In the genomic region with DNA sequence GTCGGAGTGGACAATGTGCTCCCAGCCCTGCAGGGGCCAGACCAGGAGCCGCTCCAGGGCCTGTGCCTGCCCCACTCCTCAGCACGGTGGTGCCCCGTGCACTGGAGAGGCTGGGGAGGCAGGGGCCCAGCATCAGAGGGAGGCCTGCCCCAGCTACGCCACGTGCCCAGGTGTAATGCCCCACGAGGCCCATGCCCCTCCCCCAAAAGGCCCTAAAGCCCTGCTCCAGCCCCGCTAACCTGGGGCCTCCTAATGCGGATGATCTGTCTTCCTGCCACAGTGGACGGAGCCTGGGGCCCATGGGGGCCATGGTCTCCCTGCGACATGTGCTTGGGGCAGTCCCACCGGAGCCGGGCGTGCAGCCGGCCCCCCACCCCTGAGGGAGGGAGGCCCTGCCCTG, we compare ENCODE assay signal across 20 cellular contexts. TPM values are rescaled to one million over a fixed set of nuclear protein-coding genes. Genes with fewer than 3 reads are reported as not detected.
DNase-seq lines count a peak whose midpoint lies in the region; ATAC-seq lines count a peak whose summit lies in the region.
"Had no signal": no experiment of that assay in that cellular context is flagged by ENCODE, and none has a peak within 500 bp of the region (broad histone marks: within the 10 kb centered on the region; RNA-seq: fewer than 3 reads in every experiment).

No MANE protein-coding gene starts in this region.

- H3K27ac Mint-ChIP-seq in stimulated activated naive CD8-positive, alpha-beta T cell treated with anti-CD3 and anti-CD28 coated beads, Interleukin-15, amount 100 ng/mL, for 72 hours = no peak overlapping the region
- H3K27ac Mint-ChIP-seq: B cell, GM23338, HFFc6 had no signal

- peaks cover 15% of the 10 kb centered on the region for H3K4me1 Mint-ChIP-seq in stimulated activated naive CD8-positive, alpha-beta T cell treated with anti-CD3 and anti-CD28 coated beads, Interleukin-15, amount 100 ng/mL, for 72 hours
- H3K4me1 Mint-ChIP-seq: B cell; CD4-positive, alpha-beta memory T cell had no signal

- peak overlapping the region; percentile 11 for H4K91ac ChIP-seq in neuronal stem cell (ENCODE audit: low read depth, low read length, poor library complexity)

- no peak overlapping the region for H3K4ac ChIP-seq in neuronal stem cell (ENCODE audit: low read length)

- H2AK5ac ChIP-seq in neuronal stem cell (ENCODE audit: low read depth, low read length) = peak overlapping the region; percentile 99

- no peak overlapping the region for H4K8ac ChIP-seq in neuronal stem cell (ENCODE audit: low read depth, low read length)

- no peak overlapping the region for H2AFZ ChIP-seq in neuronal stem cell (ENCODE audit: low read length)
- H2AFZ ChIP-seq: GM23338 had no signal

- H2BK15ac ChIP-seq in neuronal stem cell (ENCODE audit: low read length) = peak overlapping the region; percentile 71

- H3K4me1 ChIP-seq in neuronal stem cell (ENCODE audit: control insufficient read depth in 2 of 2, insufficient read depth in 1 of 2, low read depth in 1 of 2, low read length in 2 of 2) = peaks cover 0 to 13% of the 10 kb centered on the region in 2 donors
- H3K4me1 ChIP-seq: HAP-1 had no signal

- no peak overlapping the region for H3K4me3 Mint-ChIP-seq in stimulated activated naive CD8-positive, alpha-beta T cell treated with anti-CD3 and anti-CD28 coated beads, Interleukin-15, amount 100 ng/mL, for 72 hours
- H3K4me3 Mint-ChIP-seq: B cell; CD4-positive, alpha-beta memory T cell; GM23338; HFFc6 had no signal

- H2BK120ac ChIP-seq in neuronal stem cell (ENCODE audit: low read depth, low read length) = no peak overlapping the region

- no peaks in the 10 kb centered on the region for H3K27me3 Mint-ChIP-seq in stimulated activated naive CD8-positive, alpha-beta T cell treated with anti-CD3 and anti-CD28 coated beads, Interleukin-15, amount 100 ng/mL, for 72 hours
- H3K27me3 Mint-ChIP-seq: CD4-positive, alpha-beta memory T cell had no signal

- H3K27me3 ChIP-seq in neuronal stem cell (ENCODE audit: control insufficient read depth in 3 of 3, insufficient read depth in 3 of 3, low read depth in 1 of 3, low read length in 3 of 3) = peaks cover 0 to 15% (median 0%) of the 10 kb centered on the region in 3 experiments

- H3K36me3 ChIP-seq in neuronal stem cell (replicated peaks in 1 of 2; ENCODE audit: control insufficient read depth in 2 of 2, insufficient read depth in 2 of 2, low read length in 2 of 2) = no peaks in the 10 kb centered on the region
- H3K36me3 ChIP-seq: HAP-1 had no signal

- no peak for ATAC-seq in Right ventricle myocardium inferior
- peak; percentile 5 for ATAC-seq in stimulated activated naive CD8-positive, alpha-beta T cell treated with anti-CD3 and anti-CD28 coated beads, Interleukin-15, amount 100 ng/mL, for 72 hours
- no peak for ATAC-seq in stimulated activated naive CD8-positive, alpha-beta T cell treated with anti-CD3 and anti-CD28 coated beads, Interleukin-15, Interleukin-2, amounts not matched to agents 100 U/mL and 50 U/mL, for 24 hours
- ATAC-seq: GM12878, GM23338 had no signal

- peak overlapping the region; percentile 75 for H2BK5ac ChIP-seq in neuronal stem cell (ENCODE audit: low read length)

- intact Hi-C loops in Right ventricle myocardium inferior (cut with DNase I) = no loop called here
- intact Hi-C loops in cardiac septum (cut with DNase I) = no loop called here

- no peak overlapping the region for H3K4me2 ChIP-seq in neuronal stem cell (ENCODE audit: insufficient read depth, low read length, poor library complexity, severe bottlenecking)
- H3K4me2 ChIP-seq: GM23338 had no signal

- no peak overlapping the region for H3K9ac ChIP-seq in neuronal stem cell (ENCODE audit: low read depth, low read length, poor library complexity)

- no peak overlapping the region for H3K27ac ChIP-seq in neuronal stem cell (replicated peaks; ENCODE audit: low read length)
- H3K27ac ChIP-seq: 22Rv1 had no signal

- peak overlapping the region; percentile 80 for H3K18ac ChIP-seq in neuronal stem cell (ENCODE audit: low read length)

- WGBS in neuronal stem cell (ENCODE audit: extremely low coverage in 2 of 2, insufficient read length in 2 of 2, insufficient replicate concordance in 1 of 2), 2 donors = no CpG with 5 or more reads among the region's 15 CpGs

- peak overlapping the region; percentile 1 for H3K14ac ChIP-seq in neuronal stem cell (ENCODE audit: low read length)

- no peak overlapping the region for H3K23ac ChIP-seq in neuronal stem cell (ENCODE audit: low read depth, low read length, poor library complexity)

- no peak overlapping the region for H2BK12ac ChIP-seq in neuronal stem cell (ENCODE audit: low read length)

- DNase-seq in Right ventricle myocardium inferior (ENCODE audit: missing footprints) (peak; percentile 23), cardiac septum (ENCODE audit: low spot score) (no peak), neuronal stem cell (ENCODE audit: low spot score) (no peak), DMS 273 treated with DMSO at 0.1 percent for 48 hours (lab: John Stamatoyannopoulos, UW) (no peak)
- no peak for DNase-seq in stimulated activated naive CD8-positive, alpha-beta T cell treated with anti-CD3 and anti-CD28 coated beads, Interleukin-15, amount 100 ng/mL, for 72 hours
- no peak for DNase-seq in stimulated activated naive CD8-positive, alpha-beta T cell treated with anti-CD3 and anti-CD28 coated beads, Interleukin-15, Interleukin-2, amounts not matched to agents 100 U/mL and 50 U/mL, for 24 hours
- no peak for DNase-seq in stimulated activated naive CD4-positive, alpha-beta T cell treated with Interleukin-2 at 50 U/mL for 16 hours (lab: John Stamatoyannopoulos, UW)
- DNase-seq: C1 segment of cervical spinal cord; Calu3; CD4-positive, alpha-beta memory T cell; COR-L47; DMS153; DND-41; GDM1; HFFc6 had no signal

- H3K9me3 Mint-ChIP-seq in stimulated activated naive CD8-positive, alpha-beta T cell treated with anti-CD3 and anti-CD28 coated beads, Interleukin-15, amount 100 ng/mL, for 72 hours = no peaks in the 10 kb centered on the region
- H3K9me3 Mint-ChIP-seq: CD4-positive, alpha-beta memory T cell; GM23338; HFFc6 had no signal

- no peak overlapping the region for H3K4me3 ChIP-seq in neuronal stem cell (ENCODE audit: low read length in 2 of 2)
- H3K4me3 ChIP-seq: GM12878, GM23338, HAP-1 had no signal

- H3K79me1 ChIP-seq in neuronal stem cell (ENCODE audit: low read depth, low read length) = peaks cover 3% of the 10 kb centered on the region

- H3K9me3 ChIP-seq in neuronal stem cell (replicated peaks in 1 of 2; ENCODE audit: control insufficient read depth in 2 of 2, insufficient read depth in 1 of 2, low read depth in 1 of 2, low read length in 2 of 2) = no peaks in the 10 kb centered on the region
- H3K9me3 ChIP-seq: HAP-1 had no signal

RNA-seq across cellular contexts. Expression of gene ZNF862, which starts 23.7 kb away (rescaled TPM):
- total RNA-seq in Right ventricle myocardium inferior (10.1 TPM), cardiac septum (12.8 TPM)
- polyA plus RNA-seq in neuronal stem cell (2013, experiment 1 of 2) = 7.1 TPM
- 6.8 TPM for polyA plus RNA-seq in neuronal stem cell (2013, experiment 2 of 2)

RNA-seq across cellular contexts. Expression of gene ZNF467, which starts 41.1 kb away (rescaled TPM):
- total RNA-seq in Right ventricle myocardium inferior (7.0 TPM), cardiac septum (7.0 TPM)
- polyA plus RNA-seq in neuronal stem cell (2013, experiment 1 of 2) = 6.2 TPM
- 6.1 TPM for polyA plus RNA-seq in neuronal stem cell (2013, experiment 2 of 2)
- total RNA-seq: GM12878 had no signal
- polyA plus RNA-seq: GM12878 had no signal

RNA-seq across cellular contexts. Expression of gene ATP6V0E2, which starts 59.3 kb away (rescaled TPM):
- total RNA-seq in Right ventricle myocardium inferior = 125 TPM
- total RNA-seq in cardiac septum = 80.2 TPM
- 63.8 TPM for polyA plus RNA-seq in neuronal stem cell (2013, experiment 1 of 2)
- 60.2 TPM for polyA plus RNA-seq in neuronal stem cell (2013, experiment 2 of 2)
